8 cellular contexts compared by ENCODE assay signal in genomic region chr16:1188781-1189189, GRCh38. TPM values are rescaled to one million over a fixed set of nuclear protein-coding genes. Genes with fewer than 3 reads are reported as not detected.
A peak's percentile ranks its signal among the peaks of the same experiment; 100 is the strongest.
DNase-seq lines count a peak whose midpoint lies in the region; ATAC-seq and TF ChIP-seq lines count a peak whose summit lies in the region.

No MANE protein-coding gene starts in this region.

- WGBS in hepatocyte (ENCODE audit: low lambda C conversion rate, missing lambda C conversion rate): 46% methylated on average over 14 of the region's 14 CpGs

- BruUV-seq in PC-3 (replicated peaks; lab: Mats Ljungman, UMichigan): no TSS peak

- H3K4me3 ChIP-seq in PC-3 (ENCODE audit: low read length) (no peak overlapping the region), hepatocyte (no peak overlapping the region)

- H3K27me3 ChIP-seq in PC-3 (ENCODE audit: low read length) (no peaks in the 10 kb centered on the region), hepatocyte (no peaks in the 10 kb centered on the region)

- H3K36me3 ChIP-seq in PC-3 (ENCODE audit: low read depth, low read length) (no peaks in the 10 kb centered on the region), hepatocyte (replicated peaks; ENCODE audit: insufficient read depth, low read depth) (no peaks in the 10 kb centered on the region)

- peak; percentile 59; the same call in 1 of the 2 replicates for ATAC-seq in PC-3

- peak; percentile 53 for DNase-seq in EH (ENCODE audit: low read depth)
- DNase-seq in PC-3: peak; percentile 35
- DNase-seq in activated effector memory CD4-positive, alpha-beta T cell treated with Interleukin-2 at 50 U/mL for 16 hours: peak; percentile 6
- peak; percentile 82 for DNase-seq in hepatocyte (ENCODE audit: low spot score)
- peak in 2 of 3 experiments; percentile 5 to 20 for DNase-seq in stimulated activated CD4-positive, alpha-beta T cell treated with anti-CD3 and anti-CD28 coated beads, TNF-alpha, amount 100 ng/mL, for 24 hours (ENCODE audit: low read depth in 3 of 3)
- no peak for DNase-seq in NCI-H2171 treated with DMSO at 0.1 percent for 48 hours (lab: John Stamatoyannopoulos, UW)
- no peak for DNase-seq in NCI-H1105 (lab: John Stamatoyannopoulos, UW)
- no peak for DNase-seq in NCI-H1092 (lab: John Stamatoyannopoulos, UW)

- no peaks in the 10 kb centered on the region for H4K20me1 ChIP-seq in PC-3 (ENCODE audit: low read length)
- H4K20me1 ChIP-seq in hepatocyte (ENCODE audit: insufficient read depth, poor library complexity, severe bottlenecking): peaks cover 7% of the 10 kb centered on the region

- TF ChIP-seq CTCF in PC-3 (conservative IDR thresholded peaks at IDR 0.05; ENCODE audit: low read depth, low read length) (no peak), hepatocyte (IDR thresholded peaks at IDR 0.05; ENCODE audit: poor library complexity) (no peak)

- CTCF ChIA-PET in PC-3 (lab: Charles Lee): no interaction called here

- intact Hi-C loops in PC-3 (cut with micrococcal nuclease): no loop called here

- H2AFZ ChIP-seq in PC-3 (ENCODE audit: low read length) (no peak overlapping the region), hepatocyte (no peak overlapping the region)

- no peaks in the 10 kb centered on the region for H3F3A ChIP-seq in PC-3 (ENCODE audit: low read length, unreplicated experiment)

- no peak overlapping the region for H3K27ac ChIP-seq in PC-3 (ENCODE audit: low read length)
- H3K27ac ChIP-seq in hepatocyte: no peak overlapping the region

- no peak overlapping the region for H3K9ac ChIP-seq in PC-3 (ENCODE audit: low read length)

- no peaks in the 10 kb centered on the region for H3K9me3 ChIP-seq in PC-3 (ENCODE audit: low read length)
- H3K9me3 ChIP-seq in hepatocyte (ENCODE audit: low read depth): no peaks in the 10 kb centered on the region

- no peaks in the 10 kb centered on the region for H3K9me2 ChIP-seq in PC-3 (replicated peaks; ENCODE audit: low read length)
- H3K9me2 ChIP-seq in hepatocyte (replicated peaks; ENCODE audit: insufficient read depth): no peaks in the 10 kb centered on the region

- no peaks in the 10 kb centered on the region for H3K4me1 ChIP-seq in PC-3 (ENCODE audit: insufficient read depth, low read length)
- H3K4me1 ChIP-seq in hepatocyte (ENCODE audit: insufficient read depth): no peaks in the 10 kb centered on the region

- H3K4me2 ChIP-seq in PC-3 (ENCODE audit: low read length): no peak overlapping the region
- H3K4me2 ChIP-seq in hepatocyte: no peak overlapping the region

- H3K79me2 ChIP-seq in PC-3 (ENCODE audit: low read length) (no peaks in the 10 kb centered on the region), hepatocyte (no peaks in the 10 kb centered on the region)

- POLR2A ChIA-PET in PC-3 (lab: Charles Lee; ENCODE audit: unreplicated experiment): no interaction called here

RNA-seq across cellular contexts. Expression of gene CACNA1H, which starts 35.9 kb away (rescaled TPM):
- total RNA-seq in PC-3 (2014; rRNA removed) (4.1 and 7.8 TPM in 2 replicates), hepatocyte (8.6 and 9.1 TPM in 2 replicates)
- 9.1 and 9.7 TPM in 2 replicates for polyA plus RNA-seq in hepatocyte

RNA-seq across cellular contexts. Expression of gene TPSG1, which starts 36.3 kb away (rescaled TPM):
- total RNA-seq in PC-3 (2014; rRNA removed) (not detected in 2 replicates), hepatocyte (0.67 and 1.3 TPM in 2 replicates)
- 2.0 and 2.3 TPM in 2 replicates for polyA plus RNA-seq in hepatocyte

RNA-seq across cellular contexts. Expression of gene TPSB2, which starts 41.2 kb away (rescaled TPM):
- total RNA-seq in PC-3 (2014; rRNA removed) (not detected in 2 replicates), hepatocyte (not detected in 2 replicates)
- not detected in 2 replicates for polyA plus RNA-seq in hepatocyte

RNA-seq across cellular contexts. Expression of gene TPSAB1, which starts 51.7 kb away (rescaled TPM):
- total RNA-seq in PC-3 (2014; rRNA removed): not detected in 2 replicates
- not detected in 2 replicates for total RNA-seq in hepatocyte
- polyA plus RNA-seq in hepatocyte: not detected in 2 replicates

Comparison
In these comparisons a context has a peak if more than half of its experiments do, and no peak if none do; other contexts are left out.
1. DNase-seq: peak in EH (single experiment), PC-3 (single experiment), activated effector memory CD4-positive, alpha-beta T cell treated with Interleukin-2 at 50 U/mL for 16 hours (single experiment), hepatocyte (single experiment) and stimulated activated CD4-positive, alpha-beta T cell treated with anti-CD3 and anti-CD28 coated beads, TNF-alpha, amount 100 ng/mL, for 24 hours (2 of 3); none in NCI-H2171 treated with DMSO at 0.1 percent for 48 hours (single experiment), NCI-H1105 (single experiment) and NCI-H1092 (single experiment).